Comparison of ENCODE assay signal across 23 cellular contexts in genomic region chr2:239146741-239147181, GRCh38.
DNase-seq lines count a peak whose midpoint lies in the region; ATAC-seq and TF ChIP-seq lines count a peak whose summit lies in the region.
"Had no signal": no experiment of that assay in that cellular context is flagged by ENCODE, and none has a peak within 500 bp of the region (broad histone marks: within the 10 kb centered on the region; RNA-seq: fewer than 3 reads in every experiment).

No MANE protein-coding gene starts in this region.

- TF ChIP-seq POLR2A in right lobe of liver (IDR thresholded peaks at IDR 0.05): no peak

- no peaks in the 10 kb centered on the region for H3K9me3 ChIP-seq in right lobe of liver
- no peaks in the 10 kb centered on the region for H3K9me3 ChIP-seq in WERI-Rb-1 (ENCODE audit: severe bottlenecking)

- ATAC-seq in right lobe of liver: no peak
- no peak for ATAC-seq in activated CD8-positive, alpha-beta memory T cell treated with anti-CD3 and anti-CD28 coated beads, Interleukin-2, amount 10 ng/mL, durations not matched to agents 7 days and 5 days
- no peak for ATAC-seq in GM21737 (IDR thresholded peaks at IDR 0.05; ENCODE audit: unreplicated experiment)
- ATAC-seq: HCT116 had no signal

- H3K27me3 ChIP-seq in right lobe of liver: no peaks in the 10 kb centered on the region
- no peaks in the 10 kb centered on the region for H3K27me3 ChIP-seq in WERI-Rb-1 (ENCODE audit: insufficient read depth, low read depth, severe bottlenecking)

- intact Hi-C loops in right lobe of liver (cut with DNase I): no loop called here
- intact Hi-C loops in posterior vena cava (cut with DNase I): loop anchor here in 1 of 2 donors (10.0 kb wide), 1 partner anchor 248 kb away; no protein-coding TSS in a partner anchor

- H3K9me3 Mint-ChIP-seq in chondrocyte (ENCODE audit: low read depth): no peaks in the 10 kb centered on the region
- peaks cover 3% of the 10 kb centered on the region for H3K9me3 Mint-ChIP-seq in activated CD8-positive, alpha-beta memory T cell treated with anti-CD3 and anti-CD28 coated beads, Interleukin-2, amount 10 ng/mL, durations not matched to agents 7 days and 5 days (ENCODE audit: low read depth)
- H3K9me3 Mint-ChIP-seq: CD14-positive monocyte had no signal

- WGBS in right lobe of liver (ENCODE audit: insufficient coverage, low coverage, low lambda C conversion rate, missing lambda C conversion rate): 92% methylated on average over 3 of the region's 12 CpGs

- no peaks in the 10 kb centered on the region for H3K27me3 Mint-ChIP-seq in chondrocyte (ENCODE audit: low read depth)
- no peaks in the 10 kb centered on the region for H3K27me3 Mint-ChIP-seq in activated CD8-positive, alpha-beta memory T cell treated with anti-CD3 and anti-CD28 coated beads, Interleukin-2, amount 10 ng/mL, durations not matched to agents 7 days and 5 days
- H3K27me3 Mint-ChIP-seq: B cell, IgD-negative memory B cell had no signal

- H3K4me3 ChIP-seq in right lobe of liver (no peak overlapping the region), WERI-Rb-1 (ENCODE audit: low read depth, low read length) (no peak overlapping the region)

- DNase-seq in chondrocyte (ENCODE audit: low spot score): peak; percentile 75
- DNase-seq in right lobe of liver: peak in 2 of 3 donors; percentile 9 to 38
- peak; percentile 58 for DNase-seq in posterior vena cava (ENCODE audit: low spot score)
- no peak for DNase-seq in WERI-Rb-1
- DNase-seq in activated CD8-positive, alpha-beta memory T cell treated with anti-CD3 and anti-CD28 coated beads, Interleukin-2, amount 10 ng/mL, durations not matched to agents 7 days and 5 days: no peak
- DNase-seq in activated naive CD4-positive, alpha-beta T cell (lab: John Stamatoyannopoulos, UW): no peak
- DNase-seq: DMS 273 treated with DMSO at 0.1 percent for 48 hours, GF-D8, NCI-H1048, NCI-H1417, NCI-H1694, NCI-H2029 treated with DMSO at 0.1 percent for 48 hours, NCI-H446 treated with DMSO at 0.1 percent for 48 hours, NCI-H526, NCI-H82, RPMI8226, SHP77 treated with DMSO at 0.1 percent for 48 hours had no signal

- no peak overlapping the region for H3K4me3 Mint-ChIP-seq in chondrocyte (ENCODE audit: unreplicated experiment)
- H3K4me3 Mint-ChIP-seq in activated CD8-positive, alpha-beta memory T cell treated with anti-CD3 and anti-CD28 coated beads, Interleukin-2, amount 10 ng/mL, durations not matched to agents 7 days and 5 days: no peak overlapping the region
- H3K4me3 Mint-ChIP-seq: B cell; CD14-positive monocyte; CD8-positive, alpha-beta memory T cell; IgD-negative memory B cell had no signal

- no peaks in the 10 kb centered on the region for H3K4me1 ChIP-seq in right lobe of liver

- no peak overlapping the region for H3K27ac Mint-ChIP-seq in chondrocyte (ENCODE audit: unreplicated experiment)
- H3K27ac Mint-ChIP-seq in activated CD8-positive, alpha-beta memory T cell treated with anti-CD3 and anti-CD28 coated beads, Interleukin-2, amount 10 ng/mL, durations not matched to agents 7 days and 5 days: no peak overlapping the region
- H3K27ac Mint-ChIP-seq: B cell, IgD-negative memory B cell had no signal

- TF ChIP-seq CTCF in chondrocyte (IDR thresholded peaks at IDR 0.05): no peak
- no peak for TF ChIP-seq CTCF in right lobe of liver (IDR thresholded peaks at IDR 0.05)
- no peak for TF ChIP-seq CTCF in WERI-Rb-1 (IDR thresholded peaks at IDR 0.05; ENCODE audit: low read depth, low read length)

- no peaks in the 10 kb centered on the region for H3K4me1 Mint-ChIP-seq in chondrocyte (ENCODE audit: low read depth)
- H3K4me1 Mint-ChIP-seq in activated CD8-positive, alpha-beta memory T cell treated with anti-CD3 and anti-CD28 coated beads, Interleukin-2, amount 10 ng/mL, durations not matched to agents 7 days and 5 days: peaks cover 30% of the 10 kb centered on the region
- H3K4me1 Mint-ChIP-seq: CD14-positive monocyte had no signal

- peaks cover 11% of the 10 kb centered on the region for H3K36me3 Mint-ChIP-seq in chondrocyte (ENCODE audit: low read depth)
- H3K36me3 Mint-ChIP-seq in activated CD8-positive, alpha-beta memory T cell treated with anti-CD3 and anti-CD28 coated beads, Interleukin-2, amount 10 ng/mL, durations not matched to agents 7 days and 5 days: peaks cover 26% of the 10 kb centered on the region

- H3K36me3 ChIP-seq in right lobe of liver: no peaks in the 10 kb centered on the region
- no peaks in the 10 kb centered on the region; the same call in 1 of the 2 replicates for H3K36me3 ChIP-seq in WERI-Rb-1

- H3K27ac ChIP-seq in right lobe of liver (no peak overlapping the region), WERI-Rb-1 (no peak overlapping the region)

- CTCF ChIA-PET in activated CD8-positive, alpha-beta memory T cell treated with anti-CD3 and anti-CD28 coated beads, Interleukin-2, amount 10 ng/mL, durations not matched to agents 7 days and 5 days (lab: Charles Lee): no interaction called here

Comparison
In these comparisons a context has a peak if more than half of its experiments do, and no peak if none do; other contexts are left out.
1. DNase-seq: peak in chondrocyte (single experiment), right lobe of liver (2 of 3) and posterior vena cava (single experiment); none in WERI-Rb-1 (single experiment), activated CD8-positive, alpha-beta memory T cell treated with anti-CD3 and anti-CD28 coated beads, Interleukin-2, amount 10 ng/mL, durations not matched to agents 7 days and 5 days (single experiment) and activated naive CD4-positive, alpha-beta T cell (0 of 4).